ENCODE assay signal across 15 cellular contexts in the genomic region with DNA sequence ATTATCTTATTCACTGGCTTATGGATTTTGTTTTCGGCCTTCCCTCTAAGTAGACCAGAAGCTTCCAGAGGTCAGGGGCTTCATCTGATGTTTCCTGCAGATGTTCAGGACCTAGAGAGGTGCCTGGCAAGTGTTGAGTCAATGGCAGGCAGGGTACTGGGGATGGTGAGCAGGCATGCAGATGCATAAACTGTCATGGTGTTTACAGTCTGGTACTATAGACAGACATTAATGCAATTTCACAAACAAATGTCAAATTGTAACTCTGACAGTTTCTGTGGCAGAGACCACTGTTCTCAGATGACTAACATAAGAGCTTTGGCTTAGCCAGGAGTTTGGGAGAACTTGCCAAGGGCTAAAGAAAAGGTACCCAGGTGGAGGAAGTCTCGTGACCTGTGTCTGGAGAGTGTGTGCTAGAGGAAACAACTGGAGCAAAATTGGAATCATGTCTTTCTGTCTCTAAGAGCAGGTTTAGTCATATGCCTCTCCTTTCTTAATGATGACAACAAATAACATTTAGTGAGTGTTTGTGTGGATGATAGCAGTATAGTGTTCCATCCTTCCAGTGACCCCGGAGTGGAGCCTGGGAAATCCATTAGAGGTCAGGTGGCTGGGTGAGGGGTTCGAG. TPM values are rescaled to one million over a fixed set of nuclear protein-coding genes. Genes with fewer than 3 reads are reported as not detected.
A peak's percentile ranks its signal among the peaks of the same experiment; 100 is the strongest.
DNase-seq lines count a peak whose midpoint lies in the region; ATAC-seq and TF ChIP-seq lines count a peak whose summit lies in the region.
"Had no signal": no experiment of that assay in that cellular context is flagged by ENCODE, and none has a peak within 500 bp of the region (broad histone marks: within the 10 kb centered on the region; RNA-seq: fewer than 3 reads in every experiment).

No MANE protein-coding gene starts in this region.

- CTCF ChIA-PET in activated CD8-positive, alpha-beta T cell treated with anti-CD3 and anti-CD28 coated beads for 36 hours (lab: Charles Lee): interaction anchor here (0.8 kb wide), 1 partner anchor 33 kb away, joined by 3 read pairs; no protein-coding TSS in a partner anchor
- CTCF ChIA-PET in activated CD8-positive, alpha-beta T cell treated with anti-CD3 and anti-CD28 coated beads, Interleukin-2, amount 10 ng/mL, durations not matched to agents 7 days and 5 days (lab: Charles Lee): no interaction called here

- intact Hi-C loops in activated CD8-positive, alpha-beta T cell treated with anti-CD3 and anti-CD28 coated beads for 36 hours (cut with micrococcal nuclease): no loop called here
- intact Hi-C loops in thyroid gland (cut with DNase I): no loop called here

- H3K36me3 ChIP-seq in muscle layer of duodenum (ENCODE audit: control insufficient read depth in 1 of 2, insufficient read depth in 2 of 2, low read length in 2 of 2): no peaks in the 10 kb centered on the region
- H3K36me3 ChIP-seq in thyroid gland: no peaks in the 10 kb centered on the region

- H3K9me3 ChIP-seq in muscle layer of duodenum (ENCODE audit: control insufficient read depth in 1 of 2, low read length in 2 of 2) (no peaks in the 10 kb centered on the region), thyroid gland (no peaks in the 10 kb centered on the region)

- no peak for TF ChIP-seq POLR2A in thyroid gland (IDR thresholded peaks at IDR 0.05)

- H3K4me3 Mint-ChIP-seq in activated CD8-positive, alpha-beta T cell treated with anti-CD3 and anti-CD28 coated beads for 36 hours: no peak overlapping the region
- no peak overlapping the region for H3K4me3 Mint-ChIP-seq in activated CD8-positive, alpha-beta T cell treated with anti-CD3 and anti-CD28 coated beads, Interleukin-2, amount 10 ng/mL, durations not matched to agents 7 days and 5 days
- no peak overlapping the region for H3K4me3 Mint-ChIP-seq in chondrocyte (ENCODE audit: unreplicated experiment)
- H3K4me3 Mint-ChIP-seq: GM23338; stimulated activated naive CD8-positive, alpha-beta T cell treated with anti-CD3 and anti-CD28 coated beads, Interleukin-15, Interleukin-2, amounts not matched to agents 100 ng/mL and 50 ng/mL, for 24 hours; WTC11 had no signal

- no peaks in the 10 kb centered on the region for H3K27me3 Mint-ChIP-seq in activated CD8-positive, alpha-beta T cell treated with anti-CD3 and anti-CD28 coated beads for 36 hours
- H3K27me3 Mint-ChIP-seq in activated CD8-positive, alpha-beta T cell treated with anti-CD3 and anti-CD28 coated beads, Interleukin-2, amount 10 ng/mL, durations not matched to agents 7 days and 5 days (ENCODE audit: low read depth): no peaks in the 10 kb centered on the region
- H3K27me3 Mint-ChIP-seq in chondrocyte (ENCODE audit: low read depth): no peaks in the 10 kb centered on the region
- H3K27me3 Mint-ChIP-seq: stimulated activated naive CD8-positive, alpha-beta T cell treated with anti-CD3 and anti-CD28 coated beads, Interleukin-15, Interleukin-2, amounts not matched to agents 100 ng/mL and 50 ng/mL, for 24 hours had no signal

- peak; percentile 39 for ATAC-seq in activated CD8-positive, alpha-beta T cell treated with anti-CD3 and anti-CD28 coated beads for 36 hours
- ATAC-seq in activated CD8-positive, alpha-beta T cell treated with anti-CD3 and anti-CD28 coated beads, Interleukin-2, amount 10 ng/mL, durations not matched to agents 7 days and 5 days: no peak
- no peak for ATAC-seq in HG03439 (IDR thresholded peaks at IDR 0.05; ENCODE audit: unreplicated experiment)
- no peak for ATAC-seq in HG03432 (IDR thresholded peaks at IDR 0.05; ENCODE audit: unreplicated experiment)
- ATAC-seq: GM23338, WTC11 had no signal

- peaks cover 11% of the 10 kb centered on the region for H3K4me1 Mint-ChIP-seq in activated CD8-positive, alpha-beta T cell treated with anti-CD3 and anti-CD28 coated beads for 36 hours (ENCODE audit: low read depth)
- H3K4me1 Mint-ChIP-seq in activated CD8-positive, alpha-beta T cell treated with anti-CD3 and anti-CD28 coated beads, Interleukin-2, amount 10 ng/mL, durations not matched to agents 7 days and 5 days (ENCODE audit: low read depth): no peaks in the 10 kb centered on the region
- H3K4me1 Mint-ChIP-seq in chondrocyte (ENCODE audit: low read depth): peaks cover 62% of the 10 kb centered on the region

- peaks cover 6% of the 10 kb centered on the region for H3K36me3 Mint-ChIP-seq in activated CD8-positive, alpha-beta T cell treated with anti-CD3 and anti-CD28 coated beads for 36 hours (ENCODE audit: low read depth)
- peaks cover 10% of the 10 kb centered on the region for H3K36me3 Mint-ChIP-seq in activated CD8-positive, alpha-beta T cell treated with anti-CD3 and anti-CD28 coated beads, Interleukin-2, amount 10 ng/mL, durations not matched to agents 7 days and 5 days (ENCODE audit: low read depth)
- H3K36me3 Mint-ChIP-seq in chondrocyte (ENCODE audit: low read depth): peaks cover 12% of the 10 kb centered on the region

- DNase-seq in activated CD8-positive, alpha-beta T cell treated with anti-CD3 and anti-CD28 coated beads for 36 hours: no peak
- no peak for DNase-seq in activated CD8-positive, alpha-beta T cell treated with anti-CD3 and anti-CD28 coated beads, Interleukin-2, amount 10 ng/mL, durations not matched to agents 7 days and 5 days
- DNase-seq in chondrocyte (ENCODE audit: low spot score) (no peak), thyroid gland (peak; percentile 47 to 60), DMS153 (lab: John Stamatoyannopoulos, UW) (no peak)
- DNase-seq: NCI-H1092 treated with DMSO at 0.1 percent for 48 hours, NCI-H69, occipital lobe had no signal

- no peak for TF ChIP-seq CTCF in activated CD8-positive, alpha-beta T cell treated with anti-CD3 and anti-CD28 coated beads for 36 hours (IDR thresholded peaks at IDR 0.05)
- TF ChIP-seq CTCF in chondrocyte (IDR thresholded peaks at IDR 0.05): no peak
- TF ChIP-seq CTCF in thyroid gland (IDR thresholded peaks at IDR 0.05): no peak

- H3K4me3 ChIP-seq in muscle layer of duodenum (ENCODE audit: low read depth in 1 of 2, low read length in 2 of 2): no peak overlapping the region
- H3K4me3 ChIP-seq in thyroid gland (replicated peaks in 1 of 3): no peak overlapping the region
- H3K4me3 ChIP-seq: GM23338 had no signal

- WGBS in thyroid gland, 2 donors: 73 to 77% methylated on average over 4 of the region's 4 CpGs

- no peaks in the 10 kb centered on the region for H3K9me3 Mint-ChIP-seq in activated CD8-positive, alpha-beta T cell treated with anti-CD3 and anti-CD28 coated beads for 36 hours
- H3K9me3 Mint-ChIP-seq in activated CD8-positive, alpha-beta T cell treated with anti-CD3 and anti-CD28 coated beads, Interleukin-2, amount 10 ng/mL, durations not matched to agents 7 days and 5 days (ENCODE audit: insufficient read depth): no peaks in the 10 kb centered on the region
- no peaks in the 10 kb centered on the region for H3K9me3 Mint-ChIP-seq in chondrocyte (ENCODE audit: low read depth)
- H3K9me3 Mint-ChIP-seq: GM23338; stimulated activated naive CD8-positive, alpha-beta T cell treated with anti-CD3 and anti-CD28 coated beads, Interleukin-15, Interleukin-2, amounts not matched to agents 100 ng/mL and 50 ng/mL, for 24 hours; WTC11 had no signal

- no peaks in the 10 kb centered on the region for H3K27me3 ChIP-seq in muscle layer of duodenum (ENCODE audit: low read depth, low read length)
- H3K27me3 ChIP-seq in thyroid gland: no peaks in the 10 kb centered on the region

- POLR2A ChIA-PET in activated CD8-positive, alpha-beta T cell treated with anti-CD3 and anti-CD28 coated beads for 36 hours (lab: Charles Lee): interaction anchor here (1.2 kb wide), 1 partner anchor 23 kb away, joined by 5 read pairs; no protein-coding TSS in a partner anchor
- POLR2A ChIA-PET in activated CD8-positive, alpha-beta T cell treated with anti-CD3 and anti-CD28 coated beads, Interleukin-2, amount 10 ng/mL, durations not matched to agents 7 days and 5 days (lab: Charles Lee): interaction anchor here (0.6 kb wide), 1 partner anchor 1632 kb away, joined by 3 read pairs; no protein-coding TSS in a partner anchor

- H3K4me1 ChIP-seq in muscle layer of duodenum (ENCODE audit: control insufficient read depth in 1 of 2, insufficient read depth in 2 of 2, low read length in 2 of 2) (peaks cover 12 to 36% of the 10 kb centered on the region in 2 donors), thyroid gland (peaks cover 65 to 85% of the 10 kb centered on the region in 2 donors)

- H3K27ac Mint-ChIP-seq in activated CD8-positive, alpha-beta T cell treated with anti-CD3 and anti-CD28 coated beads for 36 hours: no peak overlapping the region
- no peak overlapping the region for H3K27ac Mint-ChIP-seq in activated CD8-positive, alpha-beta T cell treated with anti-CD3 and anti-CD28 coated beads, Interleukin-2, amount 10 ng/mL, durations not matched to agents 7 days and 5 days
- H3K27ac Mint-ChIP-seq in chondrocyte (ENCODE audit: unreplicated experiment): peak overlapping the region; percentile 99
- H3K27ac Mint-ChIP-seq: GM23338; stimulated activated naive CD8-positive, alpha-beta T cell treated with anti-CD3 and anti-CD28 coated beads, Interleukin-15, Interleukin-2, amounts not matched to agents 100 ng/mL and 50 ng/mL, for 24 hours; WTC11 had no signal

- H3K27ac ChIP-seq in muscle layer of duodenum (ENCODE audit: low read length): peak overlapping the region; percentile 81
- peak overlapping the region; percentile 92 to 97 (median 96) for H3K27ac ChIP-seq in thyroid gland
- H3K27ac ChIP-seq: 22Rv1 had no signal

RNA-seq across cellular contexts. Expression of gene TRAK1, which starts 53.7 kb away (rescaled TPM):
- total RNA-seq in activated CD8-positive, alpha-beta T cell treated with anti-CD3 and anti-CD28 coated beads for 36 hours: 10 to 100 TPM; 24.1 to 24.3 TPM
- 10 to 100 TPM; 28.6 to 28.7 TPM for total RNA-seq in activated CD8-positive, alpha-beta T cell treated with anti-CD3 and anti-CD28 coated beads, Interleukin-2, amount 10 ng/mL, durations not matched to agents 7 days and 5 days
- 38.1 to 53.7 TPM (median 51.2 TPM) in 3 replicates for total RNA-seq in chondrocyte
- total RNA-seq in thyroid gland: 10 to 100 TPM; 46.1 to 87.8 (median 76.4) TPM

Comparison
In these comparisons a context has a peak if more than half of its experiments do, and no peak if none do; other contexts are left out.
1. DNase-seq: peak in thyroid gland (2 of 2); none in activated CD8-positive, alpha-beta T cell treated with anti-CD3 and anti-CD28 coated beads for 36 hours (single experiment), activated CD8-positive, alpha-beta T cell treated with anti-CD3 and anti-CD28 coated beads, Interleukin-2, amount 10 ng/mL, durations not matched to agents 7 days and 5 days (single experiment), chondrocyte (single experiment) and DMS153 (single experiment).